Comparison of ENCODE assay signal across 14 cellular contexts in the genomic region with DNA sequence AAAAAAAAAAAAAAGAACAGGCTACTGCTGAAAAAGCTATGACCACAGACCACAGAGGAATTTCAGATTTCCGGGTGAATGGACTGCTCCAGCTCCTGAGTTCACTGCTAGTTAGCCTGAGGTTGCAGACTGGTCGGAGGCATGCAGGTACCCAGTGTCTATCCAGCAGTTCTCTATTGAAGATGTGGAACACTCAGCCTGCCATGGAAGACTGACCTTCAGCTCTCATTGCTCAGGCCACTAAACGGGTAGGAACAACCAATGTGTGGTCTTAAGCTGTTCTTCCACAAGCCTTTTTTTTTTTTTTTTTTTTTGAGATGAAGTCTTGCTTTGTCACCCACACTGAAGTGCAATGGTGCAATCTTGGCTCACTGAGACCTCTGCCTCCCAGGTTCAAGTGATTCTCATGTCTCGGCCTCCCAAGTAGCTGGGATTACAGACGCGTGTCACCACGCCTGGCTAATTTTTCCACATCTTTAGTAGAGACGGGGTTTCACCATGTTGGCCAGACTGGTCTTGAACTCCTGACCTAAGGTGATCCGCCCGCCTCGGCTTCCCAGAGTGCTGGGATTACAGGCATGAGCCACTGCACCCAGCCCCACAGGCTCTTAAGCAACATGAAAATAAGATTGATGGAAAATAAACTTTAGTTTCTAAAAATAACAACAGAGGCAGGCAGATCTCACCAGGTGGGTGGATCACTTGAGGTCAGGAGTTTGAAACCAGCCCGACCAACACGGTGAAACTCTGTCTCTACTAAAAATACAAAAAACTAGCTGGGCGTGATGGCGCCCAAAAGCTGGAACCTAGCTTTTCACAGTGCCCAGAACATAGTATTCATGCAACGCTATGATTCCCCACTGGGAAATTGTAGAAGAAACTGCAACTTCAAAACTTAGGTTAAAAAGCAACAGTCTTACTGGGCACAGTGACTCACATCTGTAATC. TPM values are rescaled to one million over a fixed set of nuclear protein-coding genes. Genes with fewer than 3 reads are reported as not detected.
DNase-seq lines count a peak whose midpoint lies in the region; ATAC-seq and TF ChIP-seq lines count a peak whose summit lies in the region.
"Had no signal": no experiment of that assay in that cellular context is flagged by ENCODE, and none has a peak within 500 bp of the region (broad histone marks: within the 10 kb centered on the region; RNA-seq: fewer than 3 reads in every experiment).

No MANE protein-coding gene starts in this region.

- H3K4me1 ChIP-seq in PC-9 (replicated peaks; ENCODE audit: insufficient read depth): peaks cover 8% of the 10 kb centered on the region

- BruUV-seq in PC-9 (replicated peaks; lab: Mats Ljungman, UMichigan): no TSS peak

- no peak overlapping the region for H3K4me3 ChIP-seq in PC-9
- H3K4me3 ChIP-seq in H7 (ENCODE audit: insufficient read depth, low read depth, low read length): no peak overlapping the region

- no peak overlapping the region for H2AFZ ChIP-seq in PC-9

- H3K79me2 ChIP-seq in PC-9 (ENCODE audit: low read depth): no peaks in the 10 kb centered on the region

- no peaks in the 10 kb centered on the region for H3K9me2 ChIP-seq in PC-9 (ENCODE audit: insufficient read depth)

- no peaks in the 10 kb centered on the region for H3K9me3 ChIP-seq in PC-9 (ENCODE audit: insufficient read depth, low read depth)

- peak; percentile 52 for ATAC-seq in HG02610 (IDR thresholded peaks at IDR 0.05; ENCODE audit: unreplicated experiment)
- ATAC-seq in HG03135 (IDR thresholded peaks at IDR 0.05; ENCODE audit: unreplicated experiment): no peak
- ATAC-seq: activated CD4-positive, CD25-positive, alpha-beta regulatory T cell treated with anti-CD3 and anti-CD28 coated beads, Interleukin-2, amount 50 U/mL, for 24 hours; Panc1 had no signal

- H3K4me2 ChIP-seq in PC-9: peak overlapping the region; percentile 26; the same call in 1 of the 2 replicates

- H3F3A ChIP-seq in PC-9 (ENCODE audit: insufficient read depth, low read depth): no peaks in the 10 kb centered on the region

- H3K27ac ChIP-seq in PC-9: no peak overlapping the region

- no peaks in the 10 kb centered on the region for H4K20me1 ChIP-seq in PC-9 (ENCODE audit: insufficient read depth)

- DNase-seq in EH (ENCODE audit: low read depth) (peak; percentile 68), PC-9 (peak; percentile 73 to 77), iris pigment epithelial cell (ENCODE audit: low read depth) (peak; percentile 91), NCI-H1092 treated with DMSO at 0.1 percent for 48 hours (lab: John Stamatoyannopoulos, UW) (no peak), H7 (no peak), NCI-H1048 (lab: John Stamatoyannopoulos, UW) (no peak)
- DNase-seq: activated naive CD4-positive, alpha-beta T cell treated with anti-CD3 and anti-CD28 coated beads for 36 hours; effector CD8-positive, alpha-beta T cell; Karpas-422; stimulated activated CD4-positive, alpha-beta T cell treated with anti-CD3 and anti-CD28 coated beads, Interleukin-2, amount 100 ng/mL, for 48 hours had no signal

- H3K36me3 ChIP-seq in PC-9 (ENCODE audit: low read depth) (no peaks in the 10 kb centered on the region), H7 (replicated peaks; ENCODE audit: control insufficient read depth, insufficient read depth, low read length) (no peaks in the 10 kb centered on the region)

- no peak for TF ChIP-seq CTCF in PC-9 (conservative IDR thresholded peaks at IDR 0.05)

- CTCF ChIA-PET in PC-9 (lab: Charles Lee): interaction anchor here (0.6 to 0.7 kb wide), 2 partner anchors 20 to 734 kb away, joined by 4 to 16 read pairs; no protein-coding TSS in a partner anchor

- H3K27me3 ChIP-seq in PC-9 (ENCODE audit: insufficient read depth, low read depth) (no peaks in the 10 kb centered on the region), H7 (ENCODE audit: control insufficient read depth, insufficient read depth, low read length) (no peaks in the 10 kb centered on the region)

- POLR2A ChIA-PET in PC-9 (lab: Charles Lee; ENCODE audit: unreplicated experiment): interaction anchor here (0.6 kb wide), 1 partner anchor 1396 kb away, joined by 3 read pairs; no protein-coding TSS in a partner anchor

- intact Hi-C loops in PC-9 (cut with micrococcal nuclease; ENCODE audit: unreplicated experiment): loop anchor here (2.0 kb wide), 1 partner anchor 19 kb away; the partner anchor contains the start of gene NPM1

RNA-seq across cellular contexts. Expression of gene NPM1, which starts 20.0 kb away (rescaled TPM):
- 2,285 and 2,364 TPM in 2 replicates for total RNA-seq in PC-9 (2021)
- 2,089 and 3,527 TPM in 2 replicates for total RNA-seq in H7 (2014; rRNA removed; shearing (Covaris generic))

RNA-seq across cellular contexts. Expression of gene FGF18, which starts 51.8 kb away (rescaled TPM):
- 0.52 and 1.1 TPM in 2 replicates for total RNA-seq in PC-9 (2021)
- 1.9 TPM in 2 replicates for total RNA-seq in H7 (2014; rRNA removed; shearing (Covaris generic))

RNA-seq across cellular contexts. Expression of gene TLX3, which starts 58.6 kb away (rescaled TPM):
- total RNA-seq in PC-9 (2021): not detected in 2 replicates
- total RNA-seq in H7 (2014; rRNA removed; shearing (Covaris generic)): not detected in 2 replicates
- total RNA-seq: activated naive CD4-positive, alpha-beta T cell treated with anti-CD3 and anti-CD28 coated beads for 36 hours had no signal

Comparison
In these comparisons a context has a peak if more than half of its experiments do, and no peak if none do; other contexts are left out.
1. DNase-seq: peak in EH (single experiment), PC-9 (2 of 2) and iris pigment epithelial cell (single experiment); none in NCI-H1092 treated with DMSO at 0.1 percent for 48 hours (single experiment), H7 (single experiment) and NCI-H1048 (single experiment).